Comparison of ENCODE assay signal across 9 cellular contexts in genomic region chr11:57516061-57516443, GRCh38. TPM values are rescaled to one million over a fixed set of nuclear protein-coding genes. Genes with fewer than 3 reads are reported as not detected.
DNase-seq lines count a peak whose midpoint lies in the region; ATAC-seq and TF ChIP-seq lines count a peak whose summit lies in the region.
"Had no signal": no experiment of that assay in that cellular context is flagged by ENCODE, and none has a peak within 500 bp of the region (broad histone marks: within the 10 kb centered on the region; RNA-seq: fewer than 3 reads in every experiment).

No MANE protein-coding gene starts in this region.

- intact Hi-C loops in CD8-positive, alpha-beta T cell (cut with DNase I, micrococcal nuclease), result no loop called here

- H3K79me2 ChIP-seq in OCI-LY3 (ENCODE audit: low read length), result peaks cover 51% of the 10 kb centered on the region
- no peaks in the 10 kb centered on the region for H3K79me2 ChIP-seq in osteoblast (ENCODE audit: insufficient read depth, low read length)

- no peak for ATAC-seq in CD8-positive, alpha-beta T cell
- no peak for ATAC-seq in HG03457 (IDR thresholded peaks at IDR 0.05; ENCODE audit: unreplicated experiment)

- peak overlapping the region; percentile 82 for H3K4me3 ChIP-seq in CD8-positive, alpha-beta T cell (ENCODE audit: low read depth, low read length)
- peak overlapping the region; percentile 89 for H3K4me3 ChIP-seq in OCI-LY3 (ENCODE audit: low read length)
- peak overlapping the region; percentile 91 for H3K4me3 ChIP-seq in osteoblast (ENCODE audit: insufficient read depth, low read length)

- no peaks in the 10 kb centered on the region for H3K27me3 ChIP-seq in CD8-positive, alpha-beta T cell (ENCODE audit: insufficient read depth, low read length)
- H3K27me3 ChIP-seq in OCI-LY3 (ENCODE audit: low read depth, low read length), result no peaks in the 10 kb centered on the region
- H3K27me3 ChIP-seq in osteoblast (ENCODE audit: insufficient read depth, low read length), result no peaks in the 10 kb centered on the region

- peaks cover 32% of the 10 kb centered on the region for H3K4me1 Mint-ChIP-seq in CD8-positive, alpha-beta T cell (ENCODE audit: low read depth)
- H3K4me1 Mint-ChIP-seq in endothelial cell (ENCODE audit: unreplicated experiment), result peaks cover 3% of the 10 kb centered on the region

- no peak for DNase-seq in CD8-positive, alpha-beta T cell
- DNase-seq in endothelial cell (ENCODE audit: low spot score) (no peak), osteoblast (ENCODE audit: insufficient read length, low spot score, missing footprints) (no peak), NCI-H2196 treated with DMSO at 0.1 percent for 48 hours (lab: John Stamatoyannopoulos, UW; ENCODE audit: unreplicated experiment) (no peak), NCI-H2029 treated with DMSO at 0.1 percent for 48 hours (lab: John Stamatoyannopoulos, UW) (no peak), Ammon's horn (ENCODE audit: low spot score) (no peak)
- DNase-seq: NCI-H526 treated with DMSO at 0.1 percent for 48 hours had no signal

- CTCF ChIA-PET in CD8-positive, alpha-beta T cell (lab: Charles Lee), result interaction anchor here (1.2 to 22.2 kb wide), 6 partner anchors 11 to 167 kb away, joined by 4 to 755 read pairs (median 45); partner anchors contain the start of gene RTN4RL2

- peak overlapping the region; percentile 82 for H3K27ac Mint-ChIP-seq in CD8-positive, alpha-beta T cell
- H3K27ac Mint-ChIP-seq in endothelial cell (ENCODE audit: unreplicated experiment), result peak overlapping the region; percentile 80

- no peaks in the 10 kb centered on the region for H3K36me3 ChIP-seq in CD8-positive, alpha-beta T cell (ENCODE audit: insufficient read depth, low read length)
- H3K36me3 ChIP-seq in OCI-LY3 (replicated peaks; ENCODE audit: low read depth, low read length) (peaks cover 13% of the 10 kb centered on the region), osteoblast (ENCODE audit: insufficient read depth, low read length) (no peaks in the 10 kb centered on the region)

- peaks cover 7% of the 10 kb centered on the region for H3K36me3 Mint-ChIP-seq in CD8-positive, alpha-beta T cell
- peaks cover 11% of the 10 kb centered on the region for H3K36me3 Mint-ChIP-seq in endothelial cell (ENCODE audit: low read depth, unreplicated experiment)

- peaks cover 27% of the 10 kb centered on the region for H3K4me1 ChIP-seq in CD8-positive, alpha-beta T cell (ENCODE audit: insufficient read depth, low read length)
- H3K4me1 ChIP-seq in OCI-LY3 (ENCODE audit: low read length) (peaks cover 19% of the 10 kb centered on the region), osteoblast (ENCODE audit: insufficient read depth, low read length) (peaks cover 4% of the 10 kb centered on the region)

- no peaks in the 10 kb centered on the region for H3K9me3 Mint-ChIP-seq in CD8-positive, alpha-beta T cell
- H3K9me3 Mint-ChIP-seq in endothelial cell (ENCODE audit: unreplicated experiment), result no peaks in the 10 kb centered on the region

- POLR2A ChIA-PET in CD8-positive, alpha-beta T cell (lab: Charles Lee), result interaction anchor here (0.5 to 3.5 kb wide), 6 partner anchors 11 to 1049 kb away, joined by 3 to 14 read pairs (median 6); partner anchors contain the start of gene TNKS1BP1

- peaks cover 6% of the 10 kb centered on the region; the same call in 1 of the 2 replicates for H4K20me1 ChIP-seq in OCI-LY3 (ENCODE audit: insufficient read depth, low read length)
- H4K20me1 ChIP-seq in osteoblast (ENCODE audit: insufficient read depth, low read length), result no peaks in the 10 kb centered on the region

- no peak for TF ChIP-seq CTCF in CD8-positive, alpha-beta T cell (IDR thresholded peaks at IDR 0.05)
- TF ChIP-seq CTCF in OCI-LY3 (IDR thresholded peaks at IDR 0.05; ENCODE audit: low read depth, low read length) (no peak), endothelial cell (IDR thresholded peaks at IDR 0.05; ENCODE audit: unreplicated experiment) (no peak), osteoblast (IDR thresholded peaks at IDR 0.05; ENCODE audit: extremely low read depth, low read depth, low read length) (no peak)

- no peak overlapping the region for H3K27ac ChIP-seq in CD8-positive, alpha-beta T cell (ENCODE audit: low read depth, low read length)
- H3K27ac ChIP-seq in OCI-LY3 (ENCODE audit: low read length) (peak overlapping the region; percentile 56; the same call in 1 of the 2 replicates), osteoblast (ENCODE audit: low read depth, low read length) (peak overlapping the region; percentile 23)

- H3K4me2 ChIP-seq in OCI-LY3 (ENCODE audit: low read length), result peak overlapping the region; percentile 80
- H3K4me2 ChIP-seq in osteoblast (ENCODE audit: insufficient read depth, low read length), result peak overlapping the region; percentile 94

- peak overlapping the region; percentile 95 for H2AFZ ChIP-seq in OCI-LY3 (ENCODE audit: low read depth, low read length)
- H2AFZ ChIP-seq in osteoblast (ENCODE audit: low read length), result peak overlapping the region; percentile 96

- peak overlapping the region; percentile 86 for H3K9ac ChIP-seq in OCI-LY3 (ENCODE audit: low read length)

- peak overlapping the region; percentile 98 for H3K4me3 Mint-ChIP-seq in CD8-positive, alpha-beta T cell
- peak overlapping the region; percentile 97 for H3K4me3 Mint-ChIP-seq in endothelial cell (ENCODE audit: unreplicated experiment)

- no peaks in the 10 kb centered on the region for H3K27me3 Mint-ChIP-seq in CD8-positive, alpha-beta T cell (ENCODE audit: low read depth)
- H3K27me3 Mint-ChIP-seq in endothelial cell (ENCODE audit: unreplicated experiment), result peaks cover 14% of the 10 kb centered on the region

- H3K9me3 ChIP-seq in CD8-positive, alpha-beta T cell (ENCODE audit: low read length), result no peaks in the 10 kb centered on the region
- no peaks in the 10 kb centered on the region for H3K9me3 ChIP-seq in OCI-LY3 (ENCODE audit: insufficient read depth, low read length)
- H3K9me3 ChIP-seq in osteoblast (ENCODE audit: low read depth, low read length), result no peaks in the 10 kb centered on the region

RNA-seq across cellular contexts. Expression of gene SLC43A1, which starts 0.6 kb away (rescaled TPM):
- 1 to 10 TPM; 4.4 to 7.5 TPM for total RNA-seq in CD8-positive, alpha-beta T cell
- total RNA-seq in endothelial cell (ENCODE audit: unreplicated experiment) (10.4 TPM), osteoblast (18.5 and 28.0 TPM in 2 replicates)

RNA-seq across cellular contexts. Expression of gene TIMM10, which starts 14.5 kb away (rescaled TPM):
- 10 to 100 TPM; 16.4 to 18.9 TPM for total RNA-seq in CD8-positive, alpha-beta T cell
- total RNA-seq in endothelial cell (ENCODE audit: unreplicated experiment), result 60.2 TPM
- 22.1 and 25.7 TPM in 2 replicates for total RNA-seq in osteoblast

RNA-seq across cellular contexts. Expression of gene SMTNL1, which starts 21.3 kb away (rescaled TPM):
- not detected for total RNA-seq in CD8-positive, alpha-beta T cell
- total RNA-seq in endothelial cell (ENCODE audit: unreplicated experiment) (45.2 TPM), osteoblast (not detected in 2 replicates)

RNA-seq across cellular contexts. Expression of gene UBE2L6, which starts 51.4 kb away (rescaled TPM):
- total RNA-seq in CD8-positive, alpha-beta T cell, result 10 to 100 TPM; 44.4 to 47.2 TPM
- 56.2 TPM for total RNA-seq in endothelial cell (ENCODE audit: unreplicated experiment)
- total RNA-seq in osteoblast, result 61.3 and 65.9 TPM in 2 replicates

RNA-seq across cellular contexts. Expression of gene RTN4RL2, which starts 55.7 kb away (rescaled TPM):
- total RNA-seq in CD8-positive, alpha-beta T cell, result under 1 TPM; 0.16 to 0.31 TPM
- total RNA-seq in endothelial cell (ENCODE audit: unreplicated experiment) (0.62 TPM), osteoblast (0.29 and 0.36 TPM in 2 replicates)

Comparison
In these comparisons a context has a peak if more than half of its experiments do, and no peak if none do; other contexts are left out.
1. RNA of gene SMTNL1, which starts 21.3 kb away (total RNA-seq): 45.2 TPM in endothelial cell (single experiment); not detected in CD8-positive, alpha-beta T cell and not detected in osteoblast; every median in the first group is over 10 times any median in the second.
2. Peak in every context shown above with its lines, with median percentiles within 50 percentile points of each other: H3K4me3 ChIP-seq.